ENCODE assay signal across 8 cellular contexts in the genomic region with DNA sequence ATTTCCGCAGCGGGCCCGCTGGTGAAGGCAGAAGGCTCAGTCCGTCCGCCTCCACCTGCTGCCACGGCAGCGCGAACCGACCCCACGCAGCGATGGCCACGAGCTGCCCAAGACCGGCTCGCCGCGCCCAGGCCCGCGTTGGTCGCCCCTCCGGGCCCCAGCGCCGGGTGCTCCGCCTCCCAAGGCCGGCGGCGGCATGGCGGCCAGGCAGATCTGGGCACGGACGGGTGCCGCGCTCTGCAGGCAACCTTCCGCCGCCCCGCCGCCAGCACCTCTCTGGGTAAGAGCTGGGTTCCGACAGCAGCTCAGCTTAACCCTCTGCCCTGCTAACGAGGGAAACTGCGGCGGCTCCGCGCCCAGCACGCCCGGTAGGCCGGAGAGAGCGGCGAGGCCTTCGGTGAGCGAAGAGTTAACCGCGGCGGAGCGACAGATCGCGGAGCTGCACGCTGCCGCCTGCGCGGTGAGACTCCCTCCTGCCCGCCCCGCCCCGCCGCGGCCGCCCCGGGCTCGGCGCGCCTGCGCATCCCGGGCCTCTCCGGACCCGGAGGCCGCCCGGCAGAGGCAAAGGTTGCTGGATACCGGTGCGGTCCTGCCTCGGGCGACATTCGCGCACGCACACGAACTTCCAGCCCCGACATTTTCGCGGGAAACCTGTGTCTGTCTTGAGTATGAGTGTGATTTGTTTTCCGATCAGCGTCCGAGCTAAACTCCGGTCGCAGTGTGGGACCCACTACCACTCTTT. TPM values are rescaled to one million over a fixed set of nuclear protein-coding genes. Genes with fewer than 3 reads are reported as not detected.
DNase-seq lines count a peak whose midpoint lies in the region; ATAC-seq and TF ChIP-seq lines count a peak whose summit lies in the region.

A gene (plus strand): TSS at position 177 of the 742 bp plus-strand sequence. CDS start 20 bp downstream, at position 197.

- H3K27me3 Mint-ChIP-seq in endothelial cell (ENCODE audit: unreplicated experiment), result peaks cover 17% of the 10 kb centered on the region

- peak within 1 kb of the TSS; percentile 96 for H3K4me3 Mint-ChIP-seq in endothelial cell (ENCODE audit: unreplicated experiment)

- peak within 1 kb of the TSS; percentile 56 for H3K4me3 ChIP-seq in HL-60 (replicated peaks; ENCODE audit: insufficient read depth, low read length)
- peak within 1 kb of the TSS; percentile 56 for H3K4me3 ChIP-seq in mononuclear cell (ENCODE audit: low read length)

- H3K36me3 Mint-ChIP-seq in endothelial cell (ENCODE audit: low read depth, unreplicated experiment), result no peaks in the 10 kb centered on the region

- no peaks in the 10 kb centered on the region for H3K9me3 Mint-ChIP-seq in endothelial cell (ENCODE audit: unreplicated experiment)

- peak within 1 kb of the TSS; percentile 87 for H3K27ac ChIP-seq in HL-60 (replicated peaks)

- H3K27ac Mint-ChIP-seq in endothelial cell (ENCODE audit: unreplicated experiment), result peak within 1 kb of the TSS; percentile 78

- no peaks in the 10 kb centered on the region for H3K9me3 ChIP-seq in mononuclear cell (ENCODE audit: low read depth, low read length)

- peak; percentile 97 for DNase-seq in COLO668 (lab: John Stamatoyannopoulos, UW; ENCODE audit: unreplicated experiment)
- DNase-seq in HL-60 (ENCODE audit: low read depth in 1 of 2, low spot score in 1 of 2), result peak; percentile 28 to 83
- DNase-seq in NOMO-1 (lab: John Stamatoyannopoulos, UW; ENCODE audit: unreplicated experiment in 2 of 2), result peak; percentile 70 to 78
- peak; percentile 47 for DNase-seq in activated CD8-positive, alpha-beta memory T cell treated with anti-CD3 and anti-CD28 coated beads, Interleukin-2, amount 50 U/mL, for 24 hours (ENCODE audit: extremely low read depth)
- peak; percentile 92 for DNase-seq in endothelial cell (ENCODE audit: low spot score)
- peak; percentile 71 to 72 for DNase-seq in stimulated activated CD8-positive, alpha-beta memory T cell treated with anti-CD3 and anti-CD28 coated beads, Interleukin-2, amount 100 ng/mL, for 48 hours (ENCODE audit: low read depth in 2 of 2)

- TF ChIP-seq CTCF in HL-60 (IDR thresholded peaks at IDR 0.05; ENCODE audit: insufficient read depth, low read length) (no peak), endothelial cell (IDR thresholded peaks at IDR 0.05; ENCODE audit: unreplicated experiment) (no peak)

- no peaks in the 10 kb centered on the region for H3K27me3 ChIP-seq in HL-60 (ENCODE audit: insufficient read depth, poor library complexity, severe bottlenecking)
- peaks cover 55% of the 10 kb centered on the region for H3K27me3 ChIP-seq in mononuclear cell (ENCODE audit: insufficient read depth, low read length)

- H3K4me1 Mint-ChIP-seq in endothelial cell (ENCODE audit: unreplicated experiment), result peaks cover 12% of the 10 kb centered on the region

- peak; percentile 98 for ATAC-seq in GM19467 (IDR thresholded peaks at IDR 0.05; ENCODE audit: unreplicated experiment)

- H3K4me1 ChIP-seq in mononuclear cell (ENCODE audit: insufficient read depth, low read length), result peaks cover 12% of the 10 kb centered on the region

RNA-seq across cellular contexts. Expression of the gene that starts here (rescaled TPM):
- total RNA-seq in endothelial cell (ENCODE audit: unreplicated experiment), result 2.4 TPM
- total RNA-seq in mononuclear cell, result not detected

Comparison
In these comparisons a context has a peak if more than half of its experiments do, and no peak if none do; other contexts are left out.
1. Peak in every context shown above with its lines: DNase-seq, ATAC-seq, H3K4me3 ChIP-seq and H3K27ac ChIP-seq.
2. DNase-seq: peak in every context shown above with its lines; median percentile 97 in COLO668; 92 in endothelial cell; 74 in NOMO-1; 72 in stimulated activated CD8-positive, alpha-beta memory T cell treated with anti-CD3 and anti-CD28 coated beads, Interleukin-2, amount 100 ng/mL, for 48 hours; 56 in HL-60; 47 in activated CD8-positive, alpha-beta memory T cell treated with anti-CD3 and anti-CD28 coated beads, Interleukin-2, amount 50 U/mL, for 24 hours.